21 cellular contexts compared by ENCODE assay signal in genomic region chr2:198448803-198449202, GRCh38.
"Had no signal": no experiment of that assay in that cellular context is flagged by ENCODE, and none has a peak within 500 bp of the region (broad histone marks: within the 10 kb centered on the region; RNA-seq: fewer than 3 reads in every experiment).

No MANE protein-coding gene starts in this region.

- H3K9me3 ChIP-seq: gastrocnemius medialis, right lobe of liver, stomach, suprapubic skin, tibial nerve had no signal

- H3K27me3 ChIP-seq: cardiac muscle cell, gastrocnemius medialis, right lobe of liver, stomach, suprapubic skin, tibial nerve had no signal

- H3K4me1 ChIP-seq: gastrocnemius medialis, right lobe of liver, stomach, suprapubic skin, tibial nerve had no signal

- H3K36me3 ChIP-seq: cardiac muscle cell, gastrocnemius medialis, right lobe of liver, stomach, suprapubic skin, tibial nerve had no signal

- ATAC-seq: gastrocnemius medialis; right lobe of liver; stimulated activated memory B cell treated with anti-CD40 and anti-IgM and Interleukin-4, amounts not matched to agents 10 μg/mL and 1 μg/mL and 100 μg/mL, for 72 hours had no signal

- DNase-seq: activated CD4-positive, alpha-beta memory T cell treated with anti-CD3 and anti-CD28 coated beads, Interleukin-2, amount 10 ng/mL, durations not matched to agents 7 days and 5 days; activated CD4-positive, alpha-beta T cell treated with anti-CD3 and anti-CD28 coated beads for 48 hours; activated CD4-positive, CD25-positive, alpha-beta regulatory T cell; activated effector memory CD4-positive, alpha-beta T cell treated with anti-CD3 and anti-CD28 coated beads, Interleukin-2, amount 50 U/mL, for 16 hours; activated naive CD4-positive, alpha-beta T cell treated with anti-CD3 and anti-CD28 coated beads, Interleukin-2, amount 10 ng/mL, durations not matched to agents 7 days and 5 days; amygdala; cortex of kidney; gastrocnemius medialis; head of caudate nucleus; hypothalamus; occipital lobe; posterior cingulate gyrus; right lobe of liver; stimulated activated CD4-positive, alpha-beta T cell treated with anti-CD3 and anti-CD28 coated beads, Interleukin-15, amount 100 ng/mL, for 24 hours; stomach; T-helper 9 cell had no signal

- H3K4me3 ChIP-seq: cardiac muscle cell, gastrocnemius medialis, right lobe of liver, smooth muscle cell, stomach, suprapubic skin, tibial nerve had no signal

- H3K4me2 ChIP-seq: smooth muscle cell had no signal

- H3K27ac ChIP-seq: cardiac muscle cell, gastrocnemius medialis, right lobe of liver, stomach, suprapubic skin, tibial nerve had no signal
